In genomic region chr11:18701614-18702216, GRCh38 we compare ENCODE assay signal across 17 cellular contexts. TPM values are rescaled to one million over a fixed set of nuclear protein-coding genes. Genes with fewer than 3 reads are reported as not detected.
A peak's percentile ranks its signal among the peaks of the same experiment; 100 is the strongest.
DNase-seq lines count a peak whose midpoint lies in the region; ATAC-seq and TF ChIP-seq lines count a peak whose summit lies in the region.
"Had no signal": no experiment of that assay in that cellular context is flagged by ENCODE, and none has a peak within 500 bp of the region (broad histone marks: within the 10 kb centered on the region; RNA-seq: fewer than 3 reads in every experiment).

No MANE protein-coding gene starts in this region.

- H3K4me1 ChIP-seq in mesendoderm (ENCODE audit: control insufficient read depth, low read depth, low read length) = peaks cover 2% of the 10 kb centered on the region
- H3K4me1 ChIP-seq: A549, BE2C had no signal

- TF ChIP-seq CTCF in nephron (IDR thresholded peaks at IDR 0.05; ENCODE audit: unreplicated experiment in 3 of 3) = no peak

- H3K27ac Mint-ChIP-seq in T-helper 17 cell (peak overlapping the region; percentile 83), nephron (no peak overlapping the region)
- H3K27ac Mint-ChIP-seq in dendritic cell treated with granulocyte-macrophage colony-stimulating factor and Interleukin-4, amounts not matched to agents 40 ng/mL and 50 ng/mL, for 4 days = peak overlapping the region; percentile 90
- H3K27ac Mint-ChIP-seq: CD8-positive, alpha-beta T cell had no signal

- H3K36me3 Mint-ChIP-seq in T-helper 17 cell (ENCODE audit: low read depth) (peaks cover 1% of the 10 kb centered on the region), nephron (ENCODE audit: low read depth) (no peaks in the 10 kb centered on the region)
- H3K36me3 Mint-ChIP-seq in dendritic cell treated with granulocyte-macrophage colony-stimulating factor and Interleukin-4, amounts not matched to agents 40 ng/mL and 50 ng/mL, for 4 days (ENCODE audit: low read depth) = peaks cover 52% of the 10 kb centered on the region

- H2BK120ac ChIP-seq in mesendoderm (ENCODE audit: low read depth, low read length) = no peak overlapping the region

- H2BK15ac ChIP-seq in mesendoderm (replicated peaks; ENCODE audit: low read depth) = no peak overlapping the region

- H3K4me3 Mint-ChIP-seq in T-helper 17 cell = peak overlapping the region; percentile 19
- no peak overlapping the region for H3K4me3 Mint-ChIP-seq in dendritic cell treated with granulocyte-macrophage colony-stimulating factor and Interleukin-4, amounts not matched to agents 40 ng/mL and 50 ng/mL, for 4 days
- H3K4me3 Mint-ChIP-seq in nephron = peak overlapping the region in 2 of 3 experiments; percentile 47 to 60

- no peak for ATAC-seq in T-helper 17 cell
- no peak for ATAC-seq in GM21528 (IDR thresholded peaks at IDR 0.05; ENCODE audit: low FRiP score, unreplicated experiment)
- ATAC-seq: A549; CD8-positive, alpha-beta T cell; HCT116 had no signal

- H3K27me3 ChIP-seq in mesendoderm (ENCODE audit: insufficient read depth, low read length, poor library complexity) = peaks cover 2% of the 10 kb centered on the region
- H3K27me3 ChIP-seq: BE2C had no signal

- no peaks in the 10 kb centered on the region for H3K9me3 Mint-ChIP-seq in dendritic cell treated with granulocyte-macrophage colony-stimulating factor and Interleukin-4, amounts not matched to agents 40 ng/mL and 50 ng/mL, for 4 days
- H3K9me3 Mint-ChIP-seq in nephron = no peaks in the 10 kb centered on the region
- H3K9me3 Mint-ChIP-seq: CD8-positive, alpha-beta T cell had no signal

- H3K56ac ChIP-seq in mesendoderm (ENCODE audit: low read length) = no peak overlapping the region

- intact Hi-C loops in dendritic cell treated with granulocyte-macrophage colony-stimulating factor and Interleukin-4, amounts not matched to agents 40 ng/mL and 50 ng/mL, for 4 days (cut with micrococcal nuclease) = no loop called here

- no CpG with 5 or more reads among the region's 17 CpGs for WGBS in mesendoderm (ENCODE audit: extremely low coverage, insufficient coverage, low lambda C conversion rate)

- no peak overlapping the region for H4K5ac ChIP-seq in mesendoderm (ENCODE audit: low read length)

- no peak overlapping the region for H3K27ac ChIP-seq in mesendoderm (ENCODE audit: low read depth, low read length)
- H3K27ac ChIP-seq: A549, C4-2B, GM23248, HL-60 had no signal

- no peak overlapping the region for H2AK5ac ChIP-seq in mesendoderm (ENCODE audit: low read length)

- H3K9ac ChIP-seq in mesendoderm (ENCODE audit: low read length) = no peak overlapping the region
- H3K9ac ChIP-seq: GM23248 had no signal

- H2BK5ac ChIP-seq in mesendoderm (ENCODE audit: low read length) = no peak overlapping the region

- no peaks in the 10 kb centered on the region for H3K9me3 ChIP-seq in T-helper 17 cell (ENCODE audit: control insufficient read depth, low read length, poor library complexity, severe bottlenecking)
- H3K9me3 ChIP-seq: A549, BE2C had no signal

- no peak overlapping the region for H3K4me2 ChIP-seq in mesendoderm (ENCODE audit: low read length)
- H3K4me2 ChIP-seq: A549 had no signal

- H4K8ac ChIP-seq in mesendoderm (ENCODE audit: low read depth, low read length) = no peak overlapping the region

- H3K36me3 ChIP-seq in mesendoderm (ENCODE audit: control insufficient read depth, insufficient read depth, low read length) = no peaks in the 10 kb centered on the region
- H3K36me3 ChIP-seq: BE2C had no signal

- no peak overlapping the region for H3K18ac ChIP-seq in mesendoderm (ENCODE audit: low read length)

- H3K4me3 ChIP-seq in mesendoderm (ENCODE audit: low read length) = no peak overlapping the region
- H3K4me3 ChIP-seq: A549, GM23248 had no signal

- H3K27me3 Mint-ChIP-seq in T-helper 17 cell = no peaks in the 10 kb centered on the region
- H3K27me3 Mint-ChIP-seq in dendritic cell treated with granulocyte-macrophage colony-stimulating factor and Interleukin-4, amounts not matched to agents 40 ng/mL and 50 ng/mL, for 4 days = peaks cover 45% of the 10 kb centered on the region
- peaks cover 27% of the 10 kb centered on the region for H3K27me3 Mint-ChIP-seq in nephron (ENCODE audit: low read depth)

- no peaks in the 10 kb centered on the region for H3K79me2 ChIP-seq in mesendoderm (ENCODE audit: control insufficient read depth, insufficient read depth, low read length)

- H3K23ac ChIP-seq in mesendoderm (ENCODE audit: low read length) = no peak overlapping the region

- H3K4ac ChIP-seq in mesendoderm (ENCODE audit: low read depth, low read length) = no peak overlapping the region

- H3K79me1 ChIP-seq in mesendoderm (ENCODE audit: low read length) = no peaks in the 10 kb centered on the region

- peaks cover 31% of the 10 kb centered on the region for H3K4me1 Mint-ChIP-seq in T-helper 17 cell
- H3K4me1 Mint-ChIP-seq in dendritic cell treated with granulocyte-macrophage colony-stimulating factor and Interleukin-4, amounts not matched to agents 40 ng/mL and 50 ng/mL, for 4 days (ENCODE audit: low read depth) = peaks cover 90% of the 10 kb centered on the region
- peaks cover 29% of the 10 kb centered on the region for H3K4me1 Mint-ChIP-seq in nephron

- DNase-seq in T-helper 17 cell (no peak), mesendoderm (no peak)
- no peak for DNase-seq in activated CD4-positive, alpha-beta T cell treated with anti-CD3 and anti-CD28 coated beads for 48 hours
- DNase-seq: BE2C; CD8-positive, alpha-beta T cell; COR-L47; DND-41; GF-D8; GM23248 had no signal

RNA-seq across cellular contexts. Expression of gene TMEM86A, which starts 3.1 kb away (rescaled TPM):
- 1 to 10 TPM; 5.4 to 6.1 TPM for total RNA-seq in T-helper 17 cell
- 0.58 TPM for polyA plus RNA-seq in mesendoderm (2013, experiment 1 of 2)
- 0.71 TPM for polyA plus RNA-seq in mesendoderm (2013, experiment 2 of 2)

RNA-seq across cellular contexts. Expression of gene IGSF22, which starts 24.3 kb away (rescaled TPM):
- total RNA-seq in T-helper 17 cell = 1 to 10 TPM; 2.0 to 9.4 TPM
- 0.07 TPM for polyA plus RNA-seq in mesendoderm (2013, experiment 1 of 2)
- polyA plus RNA-seq in mesendoderm (2013, experiment 2 of 2) = 0.07 TPM
- total RNA-seq: GM23248 had no signal
- polyA plus RNA-seq: AG04450, GM23248 had no signal

Comparison
In these comparisons a context has a peak if more than half of its experiments do, and no peak if none do; other contexts are left out.
1. H3K27ac Mint-ChIP-seq: peak in T-helper 17 cell (single experiment) and dendritic cell treated with granulocyte-macrophage colony-stimulating factor and Interleukin-4, amounts not matched to agents 40 ng/mL and 50 ng/mL, for 4 days (single experiment); none in nephron (0 of 3).